11 cellular contexts compared by ENCODE assay signal in genomic region chr3:52077376-52077775, GRCh38. TPM values are rescaled to one million over a fixed set of nuclear protein-coding genes. Genes with fewer than 3 reads are reported as not detected.
DNase-seq lines count a peak whose midpoint lies in the region; ATAC-seq and TF ChIP-seq lines count a peak whose summit lies in the region.
"Had no signal": no experiment of that assay in that cellular context is flagged by ENCODE, and none has a peak within 500 bp of the region (broad histone marks: within the 10 kb centered on the region; RNA-seq: fewer than 3 reads in every experiment).

No MANE protein-coding gene starts in this region.

- TF ChIP-seq CTCF in coronary artery (IDR thresholded peaks at IDR 0.05) (no peak), ovary (IDR thresholded peaks at IDR 0.05) (peak in 1 of 3 donors; percentile 31), vagina (IDR thresholded peaks at IDR 0.05) (peak in 1 of 3 experiments; percentile 21), OCI-LY7 (conservative IDR thresholded peaks at IDR 0.05; ENCODE audit: low read length) (no peak)

- peak; percentile 36 to 57 for ATAC-seq in right cardiac atrium
- ATAC-seq: activated CD8-positive, alpha-beta memory T cell treated with anti-CD3 and anti-CD28 coated beads, Interleukin-2, amount 10 ng/mL, durations not matched to agents 7 days and 5 days had no signal

- no peak overlapping the region for H3K4me3 ChIP-seq in coronary artery
- no peak overlapping the region for H3K4me3 ChIP-seq in right cardiac atrium (ENCODE audit: low read length)
- no peak overlapping the region for H3K4me3 ChIP-seq in ovary
- no peak overlapping the region for H3K4me3 ChIP-seq in vagina
- H3K4me3 ChIP-seq in OCI-LY7 (ENCODE audit: low read depth, low read length, poor library complexity, severe bottlenecking): no peak overlapping the region
- H3K4me3 ChIP-seq: prostate gland had no signal

- TF ChIP-seq POLR2A in ovary (IDR thresholded peaks at IDR 0.05) (no peak), vagina (IDR thresholded peaks at IDR 0.05) (no peak)

- no peaks in the 10 kb centered on the region for H3K9me3 ChIP-seq in right cardiac atrium (ENCODE audit: control insufficient read depth, low read length)
- no peaks in the 10 kb centered on the region for H3K9me3 ChIP-seq in ovary
- no peaks in the 10 kb centered on the region for H3K9me3 ChIP-seq in vagina
- H3K9me3 ChIP-seq in OCI-LY7 (ENCODE audit: low read length): no peaks in the 10 kb centered on the region
- H3K9me3 ChIP-seq: prostate gland had no signal

- no peaks in the 10 kb centered on the region for H3K9me2 ChIP-seq in OCI-LY7 (ENCODE audit: insufficient read depth, low read length)

- no peak overlapping the region for H3K4me2 ChIP-seq in OCI-LY7 (ENCODE audit: low read length)

- no peak overlapping the region for H2AFZ ChIP-seq in OCI-LY7 (ENCODE audit: low read length)

- WGBS in right cardiac atrium: 46% methylated on average over 9 of the region's 9 CpGs
- WGBS in ovary, 3 donors: 10 to 27% (median 13%) methylated on average over 9 of the region's 9 CpGs

- H3K27ac ChIP-seq in coronary artery: peak overlapping the region; percentile 53 to 78
- H3K27ac ChIP-seq in right cardiac atrium (ENCODE audit: low read length): peak overlapping the region; percentile 22
- peak overlapping the region; percentile 73 to 86 for H3K27ac ChIP-seq in ovary
- H3K27ac ChIP-seq in vagina: peak overlapping the region; percentile 74
- no peak overlapping the region for H3K27ac ChIP-seq in OCI-LY7 (ENCODE audit: low read depth, low read length, poor library complexity, severe bottlenecking)
- H3K27ac ChIP-seq: epithelial cell of prostate, prostate gland had no signal

- no peak for TF ChIP-seq EP300 in ovary (IDR thresholded peaks at IDR 0.05)

- DNase-seq in coronary artery (ENCODE audit: low spot score) (no peak), right cardiac atrium (peak in 1 of 3 donors; percentile 69), ovary (peak in 3 of 5 donors; percentile 48 to 63 (median 52)), vagina (ENCODE audit: extremely low spot score in 2 of 2) (no peak), NCI-H1105 (lab: John Stamatoyannopoulos, UW) (no peak), OCI-LY7 (ENCODE audit: low spot score) (no peak), superior temporal gyrus (ENCODE audit: extremely low spot score) (no peak)
- DNase-seq: activated CD8-positive, alpha-beta memory T cell treated with anti-CD3 and anti-CD28 coated beads, Interleukin-2, amount 10 ng/mL, durations not matched to agents 7 days and 5 days; NCI-H187 had no signal

- intact Hi-C loops in right cardiac atrium (cut with DNase I): no loop called here
- intact Hi-C loops in ovary (cut with DNase I): no loop called here
- intact Hi-C loops in vagina (cut with DNase I): no loop called here
- intact Hi-C loops in OCI-LY7 (cut with micrococcal nuclease; ENCODE audit: unreplicated experiment): no loop called here

- H3K4me1 ChIP-seq in right cardiac atrium (ENCODE audit: control insufficient read depth, insufficient read depth, low read length) (peaks cover 4% of the 10 kb centered on the region), ovary (ENCODE audit: insufficient read depth) (peaks cover 11% of the 10 kb centered on the region), vagina (peaks cover 20% of the 10 kb centered on the region), OCI-LY7 (ENCODE audit: insufficient read depth, low read length, poor library complexity, severe bottlenecking) (no peaks in the 10 kb centered on the region)
- H3K4me1 ChIP-seq: prostate gland had no signal

- no peaks in the 10 kb centered on the region for H3K79me2 ChIP-seq in OCI-LY7 (ENCODE audit: insufficient read depth, low read depth, low read length)

- no TSS peak for BruUV-seq in OCI-LY7 (replicated peaks; lab: Mats Ljungman, UMichigan)

- POLR2A ChIA-PET in OCI-LY7 (lab: Charles Lee): no interaction called here

- H3K36me3 ChIP-seq in ovary (no peaks in the 10 kb centered on the region), vagina (no peaks in the 10 kb centered on the region), OCI-LY7 (ENCODE audit: insufficient read depth, low read length) (peaks cover 12% of the 10 kb centered on the region; the same call in 1 of the 2 replicates)
- H3K36me3 ChIP-seq: prostate gland had no signal

- H4K20me1 ChIP-seq in OCI-LY7 (ENCODE audit: insufficient read depth, low read length): no peaks in the 10 kb centered on the region

- CTCF ChIA-PET in OCI-LY7 (lab: Charles Lee; ENCODE audit: unreplicated experiment): interaction anchor here (0.6 kb wide), 1 partner anchor 76 kb away, joined by 3 read pairs; no protein-coding TSS in a partner anchor

- H3K27me3 ChIP-seq in right cardiac atrium (ENCODE audit: control insufficient read depth, insufficient read depth) (no peaks in the 10 kb centered on the region), ovary (no peaks in the 10 kb centered on the region), vagina (no peaks in the 10 kb centered on the region)

RNA-seq across cellular contexts. Expression of gene DUSP7, which starts 21.0 kb away (rescaled TPM):
- total RNA-seq in right cardiac atrium (10 to 100 TPM; 27.2 to 39.9 (median 36.2) TPM), ovary (10 to 100 TPM in 5 of 7 donors, 1 to 10 TPM in 2; 5.1 to 18.0 (median 15.2) TPM), vagina (59.9 TPM), OCI-LY7 (2022) (13.5 and 14.4 TPM in 2 replicates)
- polyA plus RNA-seq in right cardiac atrium (18.1 TPM), ovary (1 to 10 TPM; 6.5 to 8.6 TPM)
- total RNA-seq in OCI-LY7 (2014; rRNA removed; shearing (Covaris generic)): 8.4 and 11.4 TPM in 2 replicates

Comparison
In these comparisons a context has a peak if more than half of its experiments do, and no peak if none do; other contexts are left out.
1. DNase-seq: peak in ovary (3 of 5); none in coronary artery (single experiment), vagina (0 of 2), NCI-H1105 (single experiment), OCI-LY7 (single experiment) and superior temporal gyrus (single experiment).